Comparison of ENCODE assay signal across 24 cellular contexts in the genomic region with DNA sequence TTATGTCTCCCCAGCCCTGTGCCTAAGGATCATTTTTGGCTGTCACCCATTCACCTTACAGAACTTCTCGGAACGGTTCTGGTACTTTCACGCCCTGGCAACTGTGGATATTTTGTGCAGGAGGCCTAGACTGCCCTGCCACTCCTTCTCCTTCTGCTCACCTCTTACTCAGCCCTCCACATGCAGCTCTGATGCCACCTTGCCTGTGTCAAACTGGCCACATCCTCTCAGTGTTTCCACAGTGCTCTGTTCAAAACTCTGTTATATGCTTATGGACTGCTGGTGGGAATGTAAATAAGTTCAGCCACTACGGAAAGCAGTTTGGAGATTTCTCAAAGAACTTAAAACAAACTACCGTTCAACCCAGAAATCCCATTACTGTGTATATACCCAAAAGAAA.
DNase-seq lines count a peak whose midpoint lies in the region; ATAC-seq lines count a peak whose summit lies in the region.
"Had no signal": no experiment of that assay in that cellular context is flagged by ENCODE, and none has a peak within 500 bp of the region (broad histone marks: within the 10 kb centered on the region; RNA-seq: fewer than 3 reads in every experiment).

No MANE protein-coding gene starts in this region.

- H3K4me3 Mint-ChIP-seq in T-helper 2 cell treated with Interferon-gamma antibody and Interleukin-4, amounts not matched to agents 5 μg/mL and 100 μg/mL, for 36 hours, result no peak overlapping the region
- H3K4me3 Mint-ChIP-seq in activated naive CD8-positive, alpha-beta T cell, result no peak overlapping the region
- H3K4me3 Mint-ChIP-seq in activated naive CD8-positive, alpha-beta T cell treated with anti-CD3 and anti-CD28 coated beads for 36 hours, result no peak overlapping the region
- H3K4me3 Mint-ChIP-seq in naive thymus-derived CD4-positive, alpha-beta T cell, result peak overlapping the region in 3 of 10 donors; percentile 1 to 19 (median 7)
- no peak overlapping the region for H3K4me3 Mint-ChIP-seq in stimulated activated naive CD8-positive, alpha-beta T cell treated with anti-CD3 and anti-CD28 coated beads, Interleukin-15, amount 100 ng/mL, for 72 hours
- H3K4me3 Mint-ChIP-seq: H9, HFFc6, IgD-negative memory B cell had no signal

- no peaks in the 10 kb centered on the region for H3K9me3 ChIP-seq in naive thymus-derived CD4-positive, alpha-beta T cell (ENCODE audit: control insufficient read depth in 2 of 3, low read length in 3 of 3)
- H3K9me3 ChIP-seq: BLaER1 treated with 17β-estradiol and CSF1 and Interleukin-3, amounts not matched to agents 10 nM and 100 nM had no signal

- H3K4me1 ChIP-seq in naive thymus-derived CD4-positive, alpha-beta T cell (ENCODE audit: control insufficient read depth in 2 of 2, insufficient read depth in 2 of 2, low read length in 2 of 2), result peaks cover 0 to 15% of the 10 kb centered on the region in 2 donors
- H3K4me1 ChIP-seq: BLaER1 treated with 17β-estradiol and CSF1 and Interleukin-3, amounts not matched to agents 10 nM and 100 nM had no signal

- peaks cover 0 to 8% (median 0%) of the 10 kb centered on the region in 3 experiments for H3K36me3 ChIP-seq in naive thymus-derived CD4-positive, alpha-beta T cell (ENCODE audit: control insufficient read depth in 2 of 3, insufficient read depth in 3 of 3, low read length in 3 of 3)

- no peak overlapping the region for H3K4me3 ChIP-seq in naive thymus-derived CD4-positive, alpha-beta T cell (ENCODE audit: low read length)
- H3K4me3 ChIP-seq: BLaER1 treated with 17β-estradiol and CSF1 and Interleukin-3, amounts not matched to agents 10 nM and 100 nM; GM23248 had no signal

- CTCF ChIA-PET in naive thymus-derived CD4-positive, alpha-beta T cell (lab: Charles Lee), result interaction anchor here (1.1 kb wide), 1 partner anchor 318 kb away, joined by 3 read pairs; a partner anchor contains a TSS

- H3K27me3 Mint-ChIP-seq in T-helper 2 cell treated with Interferon-gamma antibody and Interleukin-4, amounts not matched to agents 5 μg/mL and 100 μg/mL, for 36 hours (ENCODE audit: low read depth), result no peaks in the 10 kb centered on the region
- no peaks in the 10 kb centered on the region for H3K27me3 Mint-ChIP-seq in activated naive CD8-positive, alpha-beta T cell
- H3K27me3 Mint-ChIP-seq in activated naive CD8-positive, alpha-beta T cell treated with anti-CD3 and anti-CD28 coated beads for 36 hours, result no peaks in the 10 kb centered on the region
- H3K27me3 Mint-ChIP-seq in naive thymus-derived CD4-positive, alpha-beta T cell, result no peaks in the 10 kb centered on the region
- H3K27me3 Mint-ChIP-seq in stimulated activated naive CD8-positive, alpha-beta T cell treated with anti-CD3 and anti-CD28 coated beads, Interleukin-15, amount 100 ng/mL, for 72 hours, result no peaks in the 10 kb centered on the region
- H3K27me3 Mint-ChIP-seq: IgD-negative memory B cell had no signal

- H3K9me3 Mint-ChIP-seq in T-helper 2 cell treated with Interferon-gamma antibody and Interleukin-4, amounts not matched to agents 5 μg/mL and 100 μg/mL, for 36 hours, result no peaks in the 10 kb centered on the region
- H3K9me3 Mint-ChIP-seq in activated naive CD8-positive, alpha-beta T cell (ENCODE audit: low read depth), result no peaks in the 10 kb centered on the region
- no peaks in the 10 kb centered on the region for H3K9me3 Mint-ChIP-seq in activated naive CD8-positive, alpha-beta T cell treated with anti-CD3 and anti-CD28 coated beads for 36 hours
- H3K9me3 Mint-ChIP-seq in naive thymus-derived CD4-positive, alpha-beta T cell, result no peaks in the 10 kb centered on the region
- no peaks in the 10 kb centered on the region for H3K9me3 Mint-ChIP-seq in stimulated activated naive CD8-positive, alpha-beta T cell treated with anti-CD3 and anti-CD28 coated beads, Interleukin-15, amount 100 ng/mL, for 72 hours
- H3K9me3 Mint-ChIP-seq: H9, HFFc6, IgD-negative memory B cell had no signal

- no peaks in the 10 kb centered on the region for H3K27me3 ChIP-seq in naive thymus-derived CD4-positive, alpha-beta T cell (ENCODE audit: control insufficient read depth in 2 of 2, insufficient read depth in 2 of 2, low read length in 2 of 2)
- H3K27me3 ChIP-seq: BLaER1 treated with 17β-estradiol and CSF1 and Interleukin-3, amounts not matched to agents 10 nM and 100 nM had no signal

- peaks cover 16% of the 10 kb centered on the region for H3K4me1 Mint-ChIP-seq in T-helper 2 cell treated with Interferon-gamma antibody and Interleukin-4, amounts not matched to agents 5 μg/mL and 100 μg/mL, for 36 hours (ENCODE audit: low read depth)
- H3K4me1 Mint-ChIP-seq in activated naive CD8-positive, alpha-beta T cell (ENCODE audit: low read depth), result peaks cover 78% of the 10 kb centered on the region
- H3K4me1 Mint-ChIP-seq in activated naive CD8-positive, alpha-beta T cell treated with anti-CD3 and anti-CD28 coated beads for 36 hours, result peaks cover 65% of the 10 kb centered on the region
- peaks cover 22 to 93% (median 83%) of the 10 kb centered on the region in 7 donors for H3K4me1 Mint-ChIP-seq in naive thymus-derived CD4-positive, alpha-beta T cell
- H3K4me1 Mint-ChIP-seq in stimulated activated naive CD8-positive, alpha-beta T cell treated with anti-CD3 and anti-CD28 coated beads, Interleukin-15, amount 100 ng/mL, for 72 hours, result peaks cover 52% of the 10 kb centered on the region

- DNase-seq in T-helper 2 cell treated with Interferon-gamma antibody and Interleukin-4, amounts not matched to agents 5 μg/mL and 100 μg/mL, for 36 hours (ENCODE audit: low spot score), result no peak
- DNase-seq in T-helper 2 cell (no peak), AML-193 (lab: John Stamatoyannopoulos, UW) (no peak)
- no peak for DNase-seq in activated naive CD8-positive, alpha-beta T cell treated with anti-CD3 and anti-CD28 coated beads for 36 hours
- DNase-seq in naive thymus-derived CD4-positive, alpha-beta T cell, result no peak
- no peak for DNase-seq in stimulated activated naive CD8-positive, alpha-beta T cell treated with anti-CD3 and anti-CD28 coated beads, Interleukin-15, amount 100 ng/mL, for 72 hours
- no peak for DNase-seq in stimulated activated CD4-positive, alpha-beta T cell treated with anti-CD3 and anti-CD28 coated beads, Interleukin-12 subunit alpha, Interleukin-12 subunit beta, amount 100 ng/mL, for 4 hours
- DNase-seq: ACHN; GDM1; GM23248; H9; HFFc6; NCI-H1105; NCI-H146; NCI-H2029; NCI-H226; NCI-H510A treated with DMSO at 0.1 percent for 48 hours; NCI-H774; NK-92 treated with Interleukin-12 subunit alpha and Interleukin-12 subunit beta, amount 100 ng/mL, for 24 hours had no signal

- ATAC-seq in naive thymus-derived CD4-positive, alpha-beta T cell, result peak; percentile 44
- peak; percentile 54 for ATAC-seq in stimulated activated naive CD8-positive, alpha-beta T cell treated with anti-CD3 and anti-CD28 coated beads, Interleukin-15, amount 100 ng/mL, for 72 hours

- peak overlapping the region; percentile 6 for H3K27ac Mint-ChIP-seq in T-helper 2 cell treated with Interferon-gamma antibody and Interleukin-4, amounts not matched to agents 5 μg/mL and 100 μg/mL, for 36 hours
- peak overlapping the region; percentile 74 for H3K27ac Mint-ChIP-seq in activated naive CD8-positive, alpha-beta T cell
- no peak overlapping the region for H3K27ac Mint-ChIP-seq in activated naive CD8-positive, alpha-beta T cell treated with anti-CD3 and anti-CD28 coated beads for 36 hours
- H3K27ac Mint-ChIP-seq in naive thymus-derived CD4-positive, alpha-beta T cell, result peak overlapping the region in 8 of 9 donors; percentile 59 to 89 (median 86)
- H3K27ac Mint-ChIP-seq in stimulated activated naive CD8-positive, alpha-beta T cell treated with anti-CD3 and anti-CD28 coated beads, Interleukin-15, amount 100 ng/mL, for 72 hours, result peak overlapping the region in 1 of 2 donors; percentile 14
- H3K27ac Mint-ChIP-seq: H9, HFFc6, IgD-negative memory B cell had no signal

- peaks cover 2% of the 10 kb centered on the region for H3K36me3 Mint-ChIP-seq in T-helper 2 cell treated with Interferon-gamma antibody and Interleukin-4, amounts not matched to agents 5 μg/mL and 100 μg/mL, for 36 hours (ENCODE audit: low read depth)
- H3K36me3 Mint-ChIP-seq in activated naive CD8-positive, alpha-beta T cell, result peaks cover 6% of the 10 kb centered on the region
- peaks cover 16% of the 10 kb centered on the region for H3K36me3 Mint-ChIP-seq in activated naive CD8-positive, alpha-beta T cell treated with anti-CD3 and anti-CD28 coated beads for 36 hours
- peaks cover 5 to 23% (median 10%) of the 10 kb centered on the region in 5 donors for H3K36me3 Mint-ChIP-seq in naive thymus-derived CD4-positive, alpha-beta T cell

- intact Hi-C loops in naive thymus-derived CD4-positive, alpha-beta T cell (cut with micrococcal nuclease), result loop anchor here in 1 of 2 donors (1.0 kb wide), 1 partner anchor 8 kb away; no protein-coding TSS in a partner anchor

- POLR2A ChIA-PET in naive thymus-derived CD4-positive, alpha-beta T cell (lab: Charles Lee), result interaction anchor here (0.7 to 3.8 kb wide), 3 partner anchors 10 to 14 kb away, joined by 3 to 16 read pairs (median 7); no protein-coding TSS in a partner anchor

- no peak overlapping the region for H3K27ac ChIP-seq in naive thymus-derived CD4-positive, alpha-beta T cell (ENCODE audit: low read depth, low read length)
- H3K27ac ChIP-seq: 22Rv1; BLaER1 treated with 17β-estradiol and CSF1 and Interleukin-3, amounts not matched to agents 10 nM and 100 nM; GM23248; RWPE1 had no signal
